ENCODE assay signal across 8 cellular contexts in genomic region chr17:61589990-61590389, GRCh38. TPM values are rescaled to one million over a fixed set of nuclear protein-coding genes. Genes with fewer than 3 reads are reported as not detected.
"Had no signal": no experiment of that assay in that cellular context is flagged by ENCODE, and none has a peak within 500 bp of the region (broad histone marks: within the 10 kb centered on the region; RNA-seq: fewer than 3 reads in every experiment).

No MANE protein-coding gene starts in this region.

- H3K27ac ChIP-seq: HL-60 had no signal

- FAIRE-seq: HepG2, K562 had no signal

- ATAC-seq: HepG2, K562 had no signal

- DNase-seq: IMR-90, KBM-7 had no signal

RNA-seq across cellular contexts. Expression of gene NACA2, which starts 1.0 kb away (rescaled TPM):
- total RNA-seq: HepG2, HT-29, HT1080, IMR-90 had no signal
- polyA plus RNA-seq: IgD-negative memory B cell, IMR-90 had no signal
